Comparison of ENCODE assay signal across 27 cellular contexts in the genomic region with DNA sequence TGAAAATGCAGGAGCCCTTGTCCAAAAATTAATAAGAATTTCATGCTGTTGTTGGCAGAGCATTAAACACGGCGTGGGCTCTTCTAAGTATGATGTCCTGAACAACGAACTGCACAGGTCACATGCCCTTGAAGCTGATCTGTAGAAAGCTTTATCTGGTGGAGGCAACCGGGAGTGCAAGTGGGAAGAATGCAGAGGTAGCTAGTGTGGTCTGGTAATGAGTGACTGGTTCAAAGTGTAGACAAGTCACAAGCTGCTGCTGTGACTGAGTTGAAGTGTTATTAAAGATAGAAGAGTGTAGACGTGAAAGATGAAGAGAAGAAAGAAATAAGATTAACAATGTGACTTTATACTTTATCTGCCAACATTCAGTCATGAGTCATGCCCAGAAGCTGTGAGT.
DNase-seq lines count a peak whose midpoint lies in the region; ATAC-seq, FAIRE-seq and TF ChIP-seq lines count a peak whose summit lies in the region.
"Had no signal": no experiment of that assay in that cellular context is flagged by ENCODE, and none has a peak within 500 bp of the region (broad histone marks: within the 10 kb centered on the region; RNA-seq: fewer than 3 reads in every experiment).

No MANE protein-coding gene starts in this region.

- TF ChIP-seq CTCF in left ventricle myocardium inferior (IDR thresholded peaks at IDR 0.05; ENCODE audit: borderline replicate concordance), result no peak
- TF ChIP-seq CTCF in activated CD8-positive, alpha-beta T cell treated with anti-CD3 and anti-CD28 coated beads for 36 hours (IDR thresholded peaks at IDR 0.05), result no peak

- no peak overlapping the region for H3K27ac Mint-ChIP-seq in activated CD8-positive, alpha-beta T cell treated with anti-CD3 and anti-CD28 coated beads for 36 hours
- H3K27ac Mint-ChIP-seq: CD14-positive monocyte; CD4-positive, alpha-beta memory T cell; CD4-positive, CD25-positive, alpha-beta regulatory T cell; CD8-positive, alpha-beta memory T cell had no signal

- intact Hi-C loops in Right ventricle myocardium superior (cut with DNase I) (no loop called here), left ventricle myocardium inferior (cut with micrococcal nuclease) (no loop called here), left cardiac atrium (cut with DNase I) (no loop called here), right cardiac atrium (cut with DNase I) (no loop called here)
- intact Hi-C loops in activated CD8-positive, alpha-beta T cell treated with anti-CD3 and anti-CD28 coated beads for 36 hours (cut with micrococcal nuclease), result no loop called here

- no peaks in the 10 kb centered on the region for H3K9me3 ChIP-seq in left ventricle myocardium inferior (replicated peaks)
- no peaks in the 10 kb centered on the region for H3K9me3 ChIP-seq in right cardiac atrium (ENCODE audit: control insufficient read depth, low read length)
- H3K9me3 ChIP-seq: BE2C, BLaER1 had no signal

- H3K9me3 Mint-ChIP-seq in activated CD8-positive, alpha-beta T cell treated with anti-CD3 and anti-CD28 coated beads for 36 hours, result no peaks in the 10 kb centered on the region

- WGBS in right cardiac atrium, result 61% methylated on average over 5 of the region's 5 CpGs

- FAIRE-seq in GM12892 (lab: Jason Lieb, UNC), result peak; percentile 14
- FAIRE-seq: A204.1, GM12878, GM19239 had no signal

- no peak for TF ChIP-seq POLR2A in GM12892 (IDR thresholded peaks at IDR 0.05; ENCODE audit: low read depth, low read length)

- peaks cover 12% of the 10 kb centered on the region for H3K4me1 ChIP-seq in left ventricle myocardium inferior
- peaks cover under 1% of the 10 kb centered on the region for H3K4me1 ChIP-seq in right cardiac atrium (ENCODE audit: control insufficient read depth, insufficient read depth, low read length)
- H3K4me1 ChIP-seq: BE2C had no signal

- H3K4me3 ChIP-seq in left ventricle myocardium inferior (no peak overlapping the region), right cardiac atrium (ENCODE audit: low read length) (no peak overlapping the region)
- H3K4me3 ChIP-seq: BLaER1, GM12878 had no signal

- H3K4me3 Mint-ChIP-seq in activated CD8-positive, alpha-beta T cell treated with anti-CD3 and anti-CD28 coated beads for 36 hours, result no peak overlapping the region
- H3K4me3 Mint-ChIP-seq: CD14-positive monocyte; CD4-positive, alpha-beta memory T cell; CD4-positive, CD25-positive, alpha-beta regulatory T cell; CD8-positive, alpha-beta memory T cell had no signal

- no peaks in the 10 kb centered on the region for H3K36me3 ChIP-seq in left ventricle myocardium inferior
- H3K36me3 ChIP-seq: BE2C, BLaER1 had no signal

- CTCF ChIA-PET in activated CD8-positive, alpha-beta T cell treated with anti-CD3 and anti-CD28 coated beads for 36 hours (lab: Charles Lee), result no interaction called here

- H3K27ac ChIP-seq in left ventricle myocardium inferior (replicated peaks) (no peak overlapping the region), right cardiac atrium (ENCODE audit: low read length) (no peak overlapping the region)
- H3K27ac ChIP-seq: BLaER1 had no signal

- POLR2A ChIA-PET in activated CD8-positive, alpha-beta T cell treated with anti-CD3 and anti-CD28 coated beads for 36 hours (lab: Charles Lee), result no interaction called here

- no peaks in the 10 kb centered on the region for H3K27me3 Mint-ChIP-seq in activated CD8-positive, alpha-beta T cell treated with anti-CD3 and anti-CD28 coated beads for 36 hours
- H3K27me3 Mint-ChIP-seq: CD4-positive, alpha-beta memory T cell; CD4-positive, CD25-positive, alpha-beta regulatory T cell; CD8-positive, alpha-beta memory T cell had no signal

- peaks cover 9% of the 10 kb centered on the region for H3K4me1 Mint-ChIP-seq in activated CD8-positive, alpha-beta T cell treated with anti-CD3 and anti-CD28 coated beads for 36 hours (ENCODE audit: low read depth)
- H3K4me1 Mint-ChIP-seq: CD14-positive monocyte; CD8-positive, alpha-beta memory T cell had no signal

- ATAC-seq in Right ventricle myocardium superior (ENCODE audit: poor library complexity) (peak; percentile 75), left cardiac atrium (peak; percentile 65 to 80), right cardiac atrium (peak; percentile 80 to 92)
- ATAC-seq in activated CD8-positive, alpha-beta T cell treated with anti-CD3 and anti-CD28 coated beads for 36 hours, result no peak
- ATAC-seq: GM12878 had no signal

- H3K27me3 ChIP-seq in left ventricle myocardium inferior (ENCODE audit: low read depth) (no peaks in the 10 kb centered on the region), right cardiac atrium (ENCODE audit: control insufficient read depth, insufficient read depth) (no peaks in the 10 kb centered on the region)
- H3K27me3 ChIP-seq: BE2C, BLaER1 had no signal

- no peaks in the 10 kb centered on the region for H3K36me3 Mint-ChIP-seq in activated CD8-positive, alpha-beta T cell treated with anti-CD3 and anti-CD28 coated beads for 36 hours (ENCODE audit: low read depth)
- H3K36me3 Mint-ChIP-seq: CD14-positive monocyte; CD4-positive, alpha-beta memory T cell; CD4-positive, CD25-positive, alpha-beta regulatory T cell; CD8-positive, alpha-beta memory T cell had no signal

- DNase-seq in Right ventricle myocardium superior (no peak), left ventricle myocardium inferior (no peak), GM12892 (ENCODE audit: insufficient read length) (no peak), left cardiac atrium (no peak), right cardiac atrium (no peak)
- no peak for DNase-seq in stimulated activated CD4-positive, alpha-beta T cell treated with anti-CD3 and anti-CD28 coated beads, Interleukin-2, amount 100 ng/mL, for 24 hours
- DNase-seq in activated CD8-positive, alpha-beta T cell treated with anti-CD3 and anti-CD28 coated beads for 36 hours, result no peak
- DNase-seq: 8988T; ACHN; BE2C; C1 segment of cervical spinal cord; CD4-positive, alpha-beta memory T cell; CD4-positive, CD25-positive, alpha-beta regulatory T cell; CD8-positive, alpha-beta memory T cell; COR-L47; DMS 273 treated with DMSO at 0.1 percent for 48 hours; DMS153; DMS53; DMS79; DND-41; EL; GDM1 had no signal
